In genomic region chr7:29649876-29650275, GRCh38 we compare ENCODE assay signal across 5 cellular contexts.
"Had no signal": no experiment of that assay in that cellular context is flagged by ENCODE, and none has a peak within 500 bp of the region (broad histone marks: within the 10 kb centered on the region; RNA-seq: fewer than 3 reads in every experiment).

No MANE protein-coding gene starts in this region.

- H3K9me3 Mint-ChIP-seq: IgD-negative memory B cell had no signal

- H3K4me3 Mint-ChIP-seq: IgD-negative memory B cell had no signal

- H3K4me3 ChIP-seq: K562 had no signal

- H3K36me3 Mint-ChIP-seq: IgD-negative memory B cell had no signal

- ATAC-seq: HepG2, K562 had no signal

- H3K27ac Mint-ChIP-seq: IgD-negative memory B cell had no signal

- DNase-seq: IMR-90 had no signal

- H3K27ac ChIP-seq: HL-60 had no signal
